ENCODE assay signal across 8 cellular contexts in genomic region chr10:79487296-79488194, GRCh38. TPM values are rescaled to one million over a fixed set of nuclear protein-coding genes. Genes with fewer than 3 reads are reported as not detected.
DNase-seq lines count a peak whose midpoint lies in the region; ATAC-seq and TF ChIP-seq lines count a peak whose summit lies in the region.

No MANE protein-coding gene starts in this region.

- intact Hi-C loops in Panc1 (cut with micrococcal nuclease; ENCODE audit: unreplicated experiment), result loop anchor here (5.0 kb wide), 1 partner anchor 115 kb away; no protein-coding TSS in a partner anchor

- H3K9me3 Mint-ChIP-seq in stimulated activated naive CD8-positive, alpha-beta T cell treated with anti-CD3 and anti-CD28 coated beads, Interleukin-15, amount 100 ng/mL, for 72 hours, result no peaks in the 10 kb centered on the region

- H3K4me3 ChIP-seq in Panc1 (ENCODE audit: low read depth in 2 of 2, low read length in 2 of 2) (no peak overlapping the region), brain microvascular endothelial cell (ENCODE audit: low read depth, low read length) (no peak overlapping the region)

- no peaks in the 10 kb centered on the region for H3K9me3 ChIP-seq in Panc1 (ENCODE audit: control insufficient read depth, insufficient read depth, low read depth, low read length)

- H3K27ac ChIP-seq in Panc1 (ENCODE audit: low read length), result no peak overlapping the region
- H3K27ac ChIP-seq in brain microvascular endothelial cell, result peak overlapping the region; percentile 56

- POLR2A ChIA-PET in Panc1 (lab: Charles Lee), result interaction anchor here (0.6 to 0.7 kb wide), 2 partner anchors 253 to 430 kb away, joined by 3 read pairs; no protein-coding TSS in a partner anchor

- in situ Hi-C loops in Panc1 (cut with HindIII; ENCODE audit: low pct_unique_long_range_greater_than_20kb, low sequenced_read_pairs) (no loop called here), brain microvascular endothelial cell (cut with HindIII; ENCODE audit: low pct_ligation_motif_present, low sequenced_read_pairs) (no loop called here)

- no peak overlapping the region for H3K4me3 Mint-ChIP-seq in stimulated activated naive CD8-positive, alpha-beta T cell treated with anti-CD3 and anti-CD28 coated beads, Interleukin-15, amount 100 ng/mL, for 72 hours

- no peaks in the 10 kb centered on the region for H3K36me3 ChIP-seq in Panc1 (ENCODE audit: control insufficient read depth, insufficient read depth, low read length)
- no peaks in the 10 kb centered on the region for H3K36me3 ChIP-seq in brain microvascular endothelial cell (replicated peaks)

- no peaks in the 10 kb centered on the region for H3K27me3 ChIP-seq in Panc1 (ENCODE audit: control insufficient read depth, insufficient read depth, low read length)
- H3K27me3 ChIP-seq in brain microvascular endothelial cell (replicated peaks), result no peaks in the 10 kb centered on the region

- TF ChIP-seq CTCF in Panc1 (IDR thresholded peaks at IDR 0.05) (peak; percentile 85), brain microvascular endothelial cell (IDR thresholded peaks at IDR 0.05; ENCODE audit: low read depth, low read length, missing control alignments) (peak; percentile 81)

- no peaks in the 10 kb centered on the region for H3K27me3 Mint-ChIP-seq in stimulated activated naive CD8-positive, alpha-beta T cell treated with anti-CD3 and anti-CD28 coated beads, Interleukin-15, amount 100 ng/mL, for 72 hours

- H3K27ac Mint-ChIP-seq in stimulated activated naive CD8-positive, alpha-beta T cell treated with anti-CD3 and anti-CD28 coated beads, Interleukin-15, amount 100 ng/mL, for 72 hours, result no peak overlapping the region

- peak; percentile 94 for ATAC-seq in GM19351 (IDR thresholded peaks at IDR 0.05; ENCODE audit: unreplicated experiment)
- ATAC-seq in HG03354 (IDR thresholded peaks at IDR 0.05; ENCODE audit: poor library complexity, severe bottlenecking, unreplicated experiment), result peak; percentile 83
- ATAC-seq in Panc1, result peak; percentile 95
- peak; percentile 98 for ATAC-seq in left lobe of liver
- peak; percentile 68 for ATAC-seq in stimulated activated naive CD8-positive, alpha-beta T cell treated with anti-CD3 and anti-CD28 coated beads, Interleukin-15, amount 100 ng/mL, for 72 hours

- no TSS peak for BruUV-seq in Panc1 (replicated peaks; lab: Mats Ljungman, UMichigan)

- H3K4me1 ChIP-seq in Panc1 (ENCODE audit: control insufficient read depth, insufficient read depth, low read length), result no peaks in the 10 kb centered on the region

- DNase-seq in Daoy (ENCODE audit: low read depth) (peak; percentile 65), Panc1 (ENCODE audit: low read depth, low spot score) (peak; percentile 50), brain microvascular endothelial cell (peak; percentile 40), left lobe of liver (ENCODE audit: low spot score) (peak; percentile 72), NCI-H1105 treated with DMSO at 0.1 percent for 48 hours (lab: John Stamatoyannopoulos, UW) (no peak)
- DNase-seq in stimulated activated naive CD8-positive, alpha-beta T cell treated with anti-CD3 and anti-CD28 coated beads, Interleukin-15, amount 100 ng/mL, for 72 hours, result peak; percentile 35 to 39

- H3K4me1 Mint-ChIP-seq in stimulated activated naive CD8-positive, alpha-beta T cell treated with anti-CD3 and anti-CD28 coated beads, Interleukin-15, amount 100 ng/mL, for 72 hours, result no peaks in the 10 kb centered on the region

- CTCF ChIA-PET in Panc1 (lab: Charles Lee), result interaction anchor here (0.6 to 1.7 kb wide), 4 partner anchors 83 to 631 kb away, joined by 3 to 19 read pairs (median 4); no protein-coding TSS in a partner anchor

RNA-seq across cellular contexts. Expression of gene EIF5AL1, which starts 24.8 kb away (rescaled TPM):
- total RNA-seq in Daoy (2014; rRNA removed; shearing (Covaris generic)), result 0.54 and 0.57 TPM in 2 replicates
- 1.6 TPM for total RNA-seq in Panc1 (2021; ENCODE audit: unreplicated experiment)
- polyA plus RNA-seq in Panc1 (2012; ENCODE audit: insufficient read length), result 5.1 TPM
- 0.48 TPM for total RNA-seq in left lobe of liver

RNA-seq across cellular contexts. Expression of gene ZCCHC24, which starts 42.1 kb away (rescaled TPM):
- total RNA-seq in Daoy (2014; rRNA removed; shearing (Covaris generic)), result 3.0 and 4.3 TPM in 2 replicates
- total RNA-seq in Panc1 (2021; ENCODE audit: unreplicated experiment), result 7.8 TPM
- polyA plus RNA-seq in Panc1 (2012; ENCODE audit: insufficient read length), result 11.3 TPM
- total RNA-seq in left lobe of liver, result 30.5 TPM
